ENCODE assay signal across 9 cellular contexts in the genomic region with DNA sequence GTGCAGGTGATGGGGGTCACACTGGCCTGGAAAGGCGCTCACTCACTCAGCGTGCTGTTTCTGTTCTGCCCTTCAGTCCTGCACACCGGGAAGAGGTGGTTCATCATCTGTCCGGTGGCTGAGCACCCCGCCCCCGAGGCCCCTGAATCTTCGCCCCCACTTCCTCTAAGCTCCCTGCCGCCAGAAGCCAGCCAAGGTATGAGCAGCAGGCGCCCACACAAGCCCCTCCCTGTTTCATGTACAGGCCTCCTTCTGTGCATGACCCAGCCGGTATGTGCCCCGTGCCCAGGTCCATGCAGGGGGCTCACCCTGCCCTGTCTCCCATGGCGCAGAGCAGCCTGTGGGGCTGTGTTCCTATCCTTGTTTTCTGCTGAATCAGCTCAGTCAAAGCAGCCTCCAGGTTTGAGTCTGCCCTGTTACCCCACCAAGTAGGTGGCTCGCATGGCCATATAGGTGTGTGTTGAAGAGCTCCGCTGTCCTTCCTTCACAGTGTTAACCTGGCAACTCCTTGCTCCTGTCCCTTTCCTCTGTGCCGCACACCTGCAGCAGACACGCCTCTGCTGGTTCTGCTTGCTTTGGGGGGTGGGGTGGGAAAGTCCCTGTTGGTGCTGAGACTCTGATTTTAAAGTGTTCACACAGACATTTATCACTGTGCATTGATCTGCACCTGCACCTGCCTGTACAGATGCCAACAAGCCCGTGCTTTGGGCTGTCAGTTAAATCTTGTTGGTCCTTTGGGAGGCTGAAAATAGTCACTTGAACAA.
DNase-seq lines count a peak whose midpoint lies in the region; ATAC-seq lines count a peak whose summit lies in the region.
"Had no signal": no experiment of that assay in that cellular context is flagged by ENCODE, and none has a peak within 500 bp of the region (broad histone marks: within the 10 kb centered on the region; RNA-seq: fewer than 3 reads in every experiment).

No MANE protein-coding gene starts in this region.

- H3K4me3 Mint-ChIP-seq in activated naive CD4-positive, alpha-beta T cell treated with anti-CD3 and anti-CD28 coated beads, Interleukin-2, amount 50 U/mL, for 24 hours, result peak overlapping the region; percentile 85

- ATAC-seq in GM19351 (IDR thresholded peaks at IDR 0.05; ENCODE audit: unreplicated experiment), result peak; percentile 62
- ATAC-seq in HG03520 (IDR thresholded peaks at IDR 0.05; ENCODE audit: unreplicated experiment), result no peak
- ATAC-seq in GM21423 (IDR thresholded peaks at IDR 0.05; ENCODE audit: unreplicated experiment), result no peak
- no peak for ATAC-seq in HG03175 (IDR thresholded peaks at IDR 0.05; ENCODE audit: unreplicated experiment)

- DNase-seq in NCI-H510A (lab: John Stamatoyannopoulos, UW), result peak; percentile 83
- DNase-seq in stimulated activated CD8-positive, alpha-beta memory T cell treated with anti-CD3 and anti-CD28 coated beads, Interleukin-4, amount 100 ng/mL, for 48 hours, result peak; percentile 47
- DNase-seq in NCI-H82 treated with DMSO at 0.1 percent for 48 hours (lab: John Stamatoyannopoulos, UW; ENCODE audit: unreplicated experiment), result no peak
- DNase-seq: islet precursor cell had no signal

- no peak overlapping the region for H3K27ac Mint-ChIP-seq in activated naive CD4-positive, alpha-beta T cell treated with anti-CD3 and anti-CD28 coated beads, Interleukin-2, amount 50 U/mL, for 24 hours

- peaks cover 3% of the 10 kb centered on the region for H3K36me3 Mint-ChIP-seq in activated naive CD4-positive, alpha-beta T cell treated with anti-CD3 and anti-CD28 coated beads, Interleukin-2, amount 50 U/mL, for 24 hours

- H3K27me3 Mint-ChIP-seq in activated naive CD4-positive, alpha-beta T cell treated with anti-CD3 and anti-CD28 coated beads, Interleukin-2, amount 50 U/mL, for 24 hours, result no peaks in the 10 kb centered on the region

- peaks cover 44% of the 10 kb centered on the region for H3K4me1 Mint-ChIP-seq in activated naive CD4-positive, alpha-beta T cell treated with anti-CD3 and anti-CD28 coated beads, Interleukin-2, amount 50 U/mL, for 24 hours

- peaks cover 5% of the 10 kb centered on the region for H3K9me3 Mint-ChIP-seq in activated naive CD4-positive, alpha-beta T cell treated with anti-CD3 and anti-CD28 coated beads, Interleukin-2, amount 50 U/mL, for 24 hours
